1 cellular context compared by ENCODE assay signal in genomic region chr13:30165791-30166190, GRCh38.
TF ChIP-seq lines count a peak whose summit lies in the region.

No MANE protein-coding gene starts in this region.

TF ChIP-seq in GM23338, 12 proteins besides CTCF, POLR2A, EP300 and RAD21 (continued from another document):
- TF ChIP-seq ZNF462 (CRISPR knock-in tag; IDR thresholded peaks at IDR 0.05) = no peak
